ENCODE assay signal across 26 cellular contexts in genomic region chr2:168064011-168064998, GRCh38.
A peak's percentile ranks its signal among the peaks of the same experiment; 100 is the strongest.
DNase-seq lines count a peak whose midpoint lies in the region; TF ChIP-seq lines count a peak whose summit lies in the region.
"Had no signal": no experiment of that assay in that cellular context is flagged by ENCODE, and none has a peak within 500 bp of the region (broad histone marks: within the 10 kb centered on the region; RNA-seq: fewer than 3 reads in every experiment).

No MANE protein-coding gene starts in this region.

- intact Hi-C loops in colonic mucosa (cut with DNase I), result no loop called here

- TF ChIP-seq CTCF in 22Rv1 (IDR thresholded peaks at IDR 0.05) (no peak), HEK293 (tag by site-specific recombination; IDR thresholded peaks at IDR 0.05) (no peak), colonic mucosa (IDR thresholded peaks at IDR 0.05) (no peak)

- H3K27ac ChIP-seq in 22Rv1, result peak overlapping the region; percentile 32; the same call in 1 of the 2 replicates
- H3K27ac ChIP-seq in HEK293 (ENCODE audit: extremely low read depth, low read depth, low read length), result 0 out of 2 replicates have a peak overlapping the region, but pooled peaks have one; percentile 1
- peak overlapping the region; percentile 72 for H3K27ac ChIP-seq in SK-N-MC
- no peak overlapping the region for H3K27ac ChIP-seq in colonic mucosa
- H3K27ac ChIP-seq: A549, gastroesophageal sphincter, hepatocyte, left ventricle myocardium inferior, SJSA1, stomach, transverse colon had no signal

- DNase-seq in SK-N-MC (ENCODE audit: low read depth, low spot score) (peak; percentile 63), iPS-NIHi7 (ENCODE audit: extremely low spot score) (peak; percentile 26), nucleus accumbens (lab: John Stamatoyannopoulos, UW) (no peak), colonic mucosa (no peak), NOMO-1 treated with dmso at 0.1 percent for 144 hours (lab: John Stamatoyannopoulos, UW; ENCODE audit: unreplicated experiment) (no peak)
- no peak for DNase-seq in activated effector memory CD4-positive, alpha-beta T cell treated with anti-CD3 and anti-CD28 coated beads, Interleukin-2, amount 50 U/mL, for 16 hours
- DNase-seq: activated effector memory CD4-positive, alpha-beta T cell treated with Interleukin-2 at 50 U/mL for 16 hours; activated naive CD8-positive, alpha-beta T cell treated with anti-CD3 and anti-CD28 coated beads for 36 hours; activated T-cell treated with anti-CD3 and anti-CD28 coated beads for 4 hours; caudate nucleus; endodermal cell; HFFc6; KG1; left ventricle myocardium inferior; naive thymus-derived CD4-positive, alpha-beta T cell; NCI-H146; NCI-H2171 treated with DMSO at 0.1 percent for 48 hours; NCI-H524 treated with DMSO at 0.1 percent for 48 hours; stomach; transverse colon had no signal

- H3K27me3 ChIP-seq in colonic mucosa, result no peaks in the 10 kb centered on the region
- H3K27me3 ChIP-seq: gastroesophageal sphincter, hepatocyte, SJSA1, stomach, transverse colon had no signal

- H3K9ac ChIP-seq in SK-N-MC (ENCODE audit: insufficient read length) (no peak overlapping the region), colonic mucosa (ENCODE audit: low read depth in 2 of 2, low read length in 2 of 2) (no peak overlapping the region)

- H3K36me3 ChIP-seq in HEK293 (ENCODE audit: control insufficient read depth in 2 of 2, insufficient read depth in 1 of 2, low read length in 2 of 2) (peaks cover 0 to 21% of the 10 kb centered on the region in 2 experiments; a peak in 1 of 3 replicates), SK-N-MC (ENCODE audit: insufficient read depth, low read length) (0 out of 2 replicates have a peak, but pooled peaks cover 4% of the 10 kb centered on the region), colonic mucosa (no peaks in the 10 kb centered on the region)

- CTCF ChIA-PET in HEK293 (lab: Yijun Ruan, JAX), result no interaction called here

- H3K4me3 ChIP-seq in HEK293 (ENCODE audit: low read depth, low read length), result no peak overlapping the region
- H3K4me3 ChIP-seq in SK-N-MC, result peak overlapping the region; percentile 36; the same call in 1 of the 2 replicates
- H3K4me3 ChIP-seq in colonic mucosa, result no peak overlapping the region
- H3K4me3 ChIP-seq: A549, gastroesophageal sphincter, hepatocyte, left ventricle myocardium inferior, SJSA1, stomach, transverse colon had no signal

- H3K4me1 ChIP-seq in HEK293 (ENCODE audit: control insufficient read depth, insufficient read depth, low read length) (peaks cover 7% of the 10 kb centered on the region; the same call in 1 of the 2 replicates), colonic mucosa (no peaks in the 10 kb centered on the region)
- H3K4me1 ChIP-seq: gastroesophageal sphincter, left ventricle myocardium inferior, SJSA1 had no signal

- POLR2A ChIA-PET in HEK293 (lab: Yijun Ruan, JAX), result no interaction called here

- H3K9me3 ChIP-seq in HEK293 (ENCODE audit: control insufficient read depth, insufficient read depth, low read depth, low read length) (no peaks in the 10 kb centered on the region), SK-N-MC (ENCODE audit: low read depth, low read length) (no peaks in the 10 kb centered on the region), colonic mucosa (no peaks in the 10 kb centered on the region)
- H3K9me3 ChIP-seq: A549, gastroesophageal sphincter, left ventricle myocardium inferior, SJSA1, stomach, transverse colon had no signal

TF ChIP-seq in HEK293, 187 proteins besides CTCF, POLR2A, EP300 and RAD21:
- TF ChIP-seq ZNF843 (tag by site-specific recombination; IDR thresholded peaks at IDR 0.05) (peak; percentile 32; the same call in 1 of the 2 replicates), SP7 (tag by site-specific recombination; IDR thresholded peaks at IDR 0.05) (peak; percentile 58), ZSCAN30 (tag by site-specific recombination; IDR thresholded peaks at IDR 0.05) (0 out of 2 replicates have a peak, but pooled peaks have one; percentile 17), FEZF1 (tag by site-specific recombination; IDR thresholded peaks at IDR 0.05) (0 out of 2 replicates have a peak, but pooled peaks have one; percentile 27), PRDM1 (tag by site-specific recombination; IDR thresholded peaks at IDR 0.05) (no peak), PRDM6 (tag by site-specific recombination; IDR thresholded peaks at IDR 0.05) (0 out of 2 replicates have a peak, but pooled peaks have one; percentile 40)

Comparison
In these comparisons a context has a peak if more than half of its experiments do, and no peak if none do; other contexts are left out.
1. DNase-seq: peak in SK-N-MC (single experiment) and iPS-NIHi7 (single experiment); none in nucleus accumbens (0 of 56), activated effector memory CD4-positive, alpha-beta T cell treated with anti-CD3 and anti-CD28 coated beads, Interleukin-2, amount 50 U/mL, for 16 hours (single experiment), colonic mucosa (single experiment) and NOMO-1 treated with dmso at 0.1 percent for 144 hours (single experiment).